In genomic region chr14:56119221-56119967, GRCh38 we compare ENCODE assay signal across 8 cellular contexts. TPM values are rescaled to one million over a fixed set of nuclear protein-coding genes. Genes with fewer than 3 reads are reported as not detected.
DNase-seq lines count a peak whose midpoint lies in the region; ATAC-seq and TF ChIP-seq lines count a peak whose summit lies in the region.

No MANE protein-coding gene starts in this region.

- peak overlapping the region; percentile 92 to 100 (median 96) for H3K27ac ChIP-seq in stomach

- peaks cover 12% of the 10 kb centered on the region for H3K4me1 ChIP-seq in endocrine pancreas (ENCODE audit: control insufficient read depth, insufficient read depth, low read length)
- peaks cover 5 to 71% (median 32%) of the 10 kb centered on the region in 4 donors for H3K4me1 ChIP-seq in stomach

- POLR2A ChIA-PET in activated CD4-positive, alpha-beta T cell treated with anti-CD3 and anti-CD28 coated beads, Interleukin-2, amount 10 ng/mL, durations not matched to agents 7 days and 5 days (lab: Charles Lee), result no interaction called here

- CTCF ChIA-PET in activated CD4-positive, alpha-beta T cell treated with anti-CD3 and anti-CD28 coated beads, Interleukin-2, amount 10 ng/mL, durations not matched to agents 7 days and 5 days (lab: Charles Lee), result interaction anchor here (0.9 kb wide), 1 partner anchor 18 kb away, joined by 3 read pairs; no protein-coding TSS in a partner anchor

- no peaks in the 10 kb centered on the region for H3K9me3 Mint-ChIP-seq in activated CD4-positive, alpha-beta T cell treated with anti-CD3 and anti-CD28 coated beads, Interleukin-2, amount 10 ng/mL, durations not matched to agents 7 days and 5 days

- H3K4me1 Mint-ChIP-seq in activated CD4-positive, alpha-beta T cell treated with anti-CD3 and anti-CD28 coated beads, Interleukin-2, amount 10 ng/mL, durations not matched to agents 7 days and 5 days, result peaks cover 40% of the 10 kb centered on the region

- H3K27me3 ChIP-seq in endocrine pancreas (ENCODE audit: control insufficient read depth, insufficient read depth, low read length) (no peaks in the 10 kb centered on the region), stomach (no peaks in the 10 kb centered on the region)

- peak overlapping the region; percentile 50 for H3K9ac ChIP-seq in endocrine pancreas (ENCODE audit: control insufficient read depth, insufficient read depth, low read length)

- 1 to 5% (median 2%) methylated on average over 24 to 49 of the region's 49 CpGs for WGBS in stomach, 5 donors

- intact Hi-C loops in stomach (cut with DNase I; ENCODE audit: low total_unique reads), result no loop called here

- H3K27me3 Mint-ChIP-seq in activated CD4-positive, alpha-beta T cell treated with anti-CD3 and anti-CD28 coated beads, Interleukin-2, amount 10 ng/mL, durations not matched to agents 7 days and 5 days, result peaks cover 33% of the 10 kb centered on the region

- TF ChIP-seq CTCF in AG10803 (conservative IDR thresholded peaks at IDR 0.05; ENCODE audit: low read length), result no peak; the same call in 1 of the 2 replicates
- no peak for TF ChIP-seq CTCF in stomach (IDR thresholded peaks at IDR 0.05)

- H3K4me3 ChIP-seq in AG10803 (ENCODE audit: low read length), result peak overlapping the region; percentile 82
- H3K4me3 ChIP-seq in endocrine pancreas (ENCODE audit: control insufficient read depth, insufficient read depth, low read length), result peak overlapping the region; percentile 82
- peak overlapping the region; percentile 78 to 92 (median 88) for H3K4me3 ChIP-seq in stomach

- no peak for TF ChIP-seq EP300 in stomach (IDR thresholded peaks at IDR 0.05)

- TF ChIP-seq POLR2A in stomach (IDR thresholded peaks at IDR 0.05), result no peak

- peak; percentile 38 for DNase-seq in AG10803 (ENCODE audit: low read depth)
- peak; percentile 21 for DNase-seq in NCI-H1092 (lab: John Stamatoyannopoulos, UW)
- peak; percentile 22 for DNase-seq in activated CD4-positive, alpha-beta T cell treated with anti-CD3 and anti-CD28 coated beads, Interleukin-2, amount 10 ng/mL, durations not matched to agents 7 days and 5 days
- DNase-seq in medulla oblongata (ENCODE audit: extremely low spot score), result peak; percentile 56
- peak; percentile 46 for DNase-seq in stomach

- H3K4me3 Mint-ChIP-seq in activated CD4-positive, alpha-beta T cell treated with anti-CD3 and anti-CD28 coated beads, Interleukin-2, amount 10 ng/mL, durations not matched to agents 7 days and 5 days, result peak overlapping the region; percentile 69

- H3K36me3 ChIP-seq in endocrine pancreas (ENCODE audit: control insufficient read depth, insufficient read depth, low read length) (no peaks in the 10 kb centered on the region), stomach (no peaks in the 10 kb centered on the region)

- no peaks in the 10 kb centered on the region for H3K9me3 ChIP-seq in endocrine pancreas (ENCODE audit: control insufficient read depth, low read length)
- no peaks in the 10 kb centered on the region for H3K9me3 ChIP-seq in stomach

- ATAC-seq in GM19324 (IDR thresholded peaks at IDR 0.05; ENCODE audit: low FRiP score, unreplicated experiment) (peak; percentile 33), GM18858 (IDR thresholded peaks at IDR 0.05; ENCODE audit: unreplicated experiment) (no peak)

- H3K27ac Mint-ChIP-seq in activated CD4-positive, alpha-beta T cell treated with anti-CD3 and anti-CD28 coated beads, Interleukin-2, amount 10 ng/mL, durations not matched to agents 7 days and 5 days, result peak overlapping the region; percentile 76

- no peaks in the 10 kb centered on the region for H3K36me3 Mint-ChIP-seq in activated CD4-positive, alpha-beta T cell treated with anti-CD3 and anti-CD28 coated beads, Interleukin-2, amount 10 ng/mL, durations not matched to agents 7 days and 5 days (ENCODE audit: low read depth)

RNA-seq across cellular contexts. Expression of gene PELI2, which starts 1.2 kb away (rescaled TPM):
- total RNA-seq in activated CD4-positive, alpha-beta T cell treated with anti-CD3 and anti-CD28 coated beads, Interleukin-2, amount 10 ng/mL, durations not matched to agents 7 days and 5 days, result 1 to 10 TPM; 2.5 to 3.6 TPM
- total RNA-seq in stomach, result 10 to 100 TPM in 4 of 5 donors, 1 to 10 TPM in 1; 6.4 to 48.3 (median 24.0) TPM
- polyA plus RNA-seq in stomach, result 10 to 100 TPM in 1 of 3 donors, 1 to 10 TPM in 2; 3.0 to 10.4 (median 4.7) TPM
